ENCODE assay signal across 15 cellular contexts in the genomic region with DNA sequence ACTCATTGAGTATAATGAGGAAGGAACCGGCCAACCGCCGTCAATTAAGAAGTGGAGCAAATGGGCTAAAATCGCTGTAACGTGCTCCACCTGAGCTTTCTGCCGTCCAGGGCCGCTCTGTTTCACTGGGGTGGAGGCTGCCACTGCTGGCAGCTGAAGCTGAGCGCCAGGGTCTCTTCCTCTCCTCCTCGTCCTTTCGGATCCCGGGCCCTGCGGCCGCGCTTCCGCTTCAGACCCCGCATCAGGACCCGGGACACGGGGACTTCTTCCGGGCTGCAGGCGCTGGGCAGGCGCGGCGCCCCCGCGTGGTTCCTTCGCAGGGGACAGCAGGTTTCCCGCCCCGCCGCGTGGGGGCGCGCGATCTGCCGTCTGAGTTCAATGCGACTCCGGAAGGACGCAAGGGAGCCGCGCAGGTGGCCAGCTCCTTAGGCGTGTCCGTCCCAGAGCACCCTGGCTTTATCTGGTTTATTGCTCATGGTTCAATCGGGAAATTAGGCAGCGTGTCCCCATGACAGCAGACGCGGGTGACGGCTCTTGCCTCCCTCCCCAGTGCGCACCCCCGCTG.
A peak's percentile ranks its signal among the peaks of the same experiment; 100 is the strongest.
DNase-seq lines count a peak whose midpoint lies in the region; ATAC-seq, FAIRE-seq and TF ChIP-seq lines count a peak whose summit lies in the region.
"Had no signal": no experiment of that assay in that cellular context is flagged by ENCODE, and none has a peak within 500 bp of the region (broad histone marks: within the 10 kb centered on the region; RNA-seq: fewer than 3 reads in every experiment).

No MANE protein-coding gene starts in this region.

- H3K36me3 ChIP-seq in GM23338 (ENCODE audit: insufficient read depth) (no peaks in the 10 kb centered on the region), H1 (ENCODE audit: control insufficient read depth in 2 of 4, insufficient read depth in 4 of 4, low read length in 3 of 4) (no peaks in the 10 kb centered on the region)

- H2BK20ac ChIP-seq in H1 (ENCODE audit: low read length), result no peak overlapping the region

- no peaks in the 10 kb centered on the region; a peak in 1 of 4 replicates for H3K9me3 ChIP-seq in H1 (ENCODE audit: insufficient read depth in 2 of 2, low read depth in 1 of 2, low read length in 1 of 2)

- peak; percentile 51 to 63; a peak in 3 of 4 replicates for TF ChIP-seq RAD21 in H1 (IDR thresholded peaks at IDR 0.05 in 1 of 2, conservative IDR thresholded peaks at IDR 0.05 in 1 of 2; ENCODE audit: low read depth in 2 of 2, low read length in 2 of 2)

- H4K8ac ChIP-seq in H1 (ENCODE audit: extremely low read depth, insufficient read depth, low read length), result peak overlapping the region; percentile 89; the same call in 1 of the 2 replicates

- 82% methylated on average over 46 of the region's 48 CpGs; no CpG with 5 or more reads in 1 of the 2 experiments for WGBS in H1 (ENCODE audit: extremely low coverage in 1 of 2, insufficient coverage in 1 of 2, insufficient read length in 1 of 2, insufficient replicate concordance in 2 of 2, low coverage in 1 of 2, low lambda C conversion rate in 2 of 2, missing lambda C conversion rate in 1 of 2), 2 experiments

- H4K91ac ChIP-seq in H1 (replicated peaks; ENCODE audit: insufficient read length, low read length), result peak overlapping the region; percentile 23

- H2BK120ac ChIP-seq in H1 (replicated peaks; ENCODE audit: low read depth, low read length), result no peak overlapping the region

- no peak overlapping the region for H3K4me3 ChIP-seq in GM23338
- H3K4me3 ChIP-seq in H1 (ENCODE audit: extremely low read depth in 1 of 4, insufficient read depth in 2 of 4, low read depth in 3 of 4, low read length in 4 of 4), result no peak overlapping the region

- H3K79me2 ChIP-seq in GM23338 (replicated peaks; ENCODE audit: insufficient read depth), result no peaks in the 10 kb centered on the region
- no peaks in the 10 kb centered on the region for H3K79me2 ChIP-seq in H1 (ENCODE audit: control insufficient read depth in 1 of 2, insufficient read depth in 2 of 2, low read length in 2 of 2)

- POLR2A ChIA-PET in H1 (lab: Charles Lee; ENCODE audit: partially characterized antibody), result no interaction called here

- no peak overlapping the region for H2AK5ac ChIP-seq in H1 (ENCODE audit: low read depth, low read length)

- H3K14ac ChIP-seq in H1 (ENCODE audit: insufficient read length), result no peak overlapping the region

- H2BK5ac ChIP-seq in H1 (ENCODE audit: low read depth, low read length), result no peak overlapping the region

- no peaks in the 10 kb centered on the region for H3K79me1 ChIP-seq in H1 (ENCODE audit: low read depth, low read length)

- H3K4me2 ChIP-seq in GM23338 (no peak overlapping the region), H1 (ENCODE audit: insufficient read depth in 1 of 2, low read depth in 2 of 2, low read length in 2 of 2) (no peak overlapping the region)

- H3K23ac ChIP-seq in H1 (ENCODE audit: insufficient read length), result no peak overlapping the region

- H3K36me3 Mint-ChIP-seq in GM23338 (ENCODE audit: low read depth), result no peaks in the 10 kb centered on the region
- H3K36me3 Mint-ChIP-seq in nephron progenitor cell (ENCODE audit: low read depth), result no peaks in the 10 kb centered on the region
- H3K36me3 Mint-ChIP-seq: CD14-positive monocyte had no signal

- H3K4me1 ChIP-seq in GM23338 (ENCODE audit: insufficient read depth) (peaks cover 8% of the 10 kb centered on the region), H1 (replicated peaks in 1 of 4; ENCODE audit: control insufficient read depth in 3 of 4, insufficient read depth in 4 of 4, low read length in 3 of 4) (peaks cover 0 to 3% (median 0%) of the 10 kb centered on the region in 4 experiments; a peak in 3 of 7 replicates)

- no peak for TF ChIP-seq EP300 in H1 (IDR thresholded peaks at IDR 0.05; ENCODE audit: borderline replicate concordance in 1 of 2, low read depth in 2 of 2, low read length in 2 of 2)

- H2BK12ac ChIP-seq in H1 (ENCODE audit: low read depth, low read length), result no peak overlapping the region

- no peaks in the 10 kb centered on the region for H3K27me3 ChIP-seq in GM23338 (ENCODE audit: insufficient read depth)
- no peaks in the 10 kb centered on the region for H3K27me3 ChIP-seq in H1 (replicated peaks in 1 of 4; ENCODE audit: control insufficient read depth in 3 of 4, extremely low read depth in 1 of 4, insufficient read depth in 3 of 4, low read length in 3 of 4)

- H3K4me3 Mint-ChIP-seq in GM23338 (no peak overlapping the region), nephron progenitor cell (no peak overlapping the region)
- H3K4me3 Mint-ChIP-seq: CD14-positive monocyte had no signal

- TF ChIP-seq POLR2A in H1 (IDR thresholded peaks at IDR 0.05; ENCODE audit: control extremely low read depth in 1 of 2, low read depth in 2 of 2, low read length in 2 of 2), result no peak

- no peak for FAIRE-seq in H1 (lab: Jason Lieb, UNC)

- CTCF ChIA-PET in H1 (lab: Charles Lee; ENCODE audit: partially characterized antibody), result interaction anchor here (0.7 to 1.3 kb wide), 5 partner anchors 43 to 459 kb away, joined by 3 read pairs; no protein-coding TSS in a partner anchor

- H3K9me3 Mint-ChIP-seq in GM23338 (no peaks in the 10 kb centered on the region), nephron progenitor cell (no peaks in the 10 kb centered on the region)

- H3K23me2 ChIP-seq in H1 (ENCODE audit: low read depth, low read length), result no peaks in the 10 kb centered on the region

- TF ChIP-seq CTCF in GM23338 (conservative IDR thresholded peaks at IDR 0.05; ENCODE audit: low read depth in 2 of 2) (peak; percentile 56 to 85), H1 (IDR thresholded peaks at IDR 0.05; ENCODE audit: control extremely low read depth in 1 of 3, insufficient read depth in 1 of 3, low read depth in 1 of 3, low read length in 3 of 3) (peak; percentile 54 to 98 (median 58)), nephron progenitor cell (IDR thresholded peaks at IDR 0.05) (no peak)

- peak; percentile 77 for ATAC-seq in GM23338

- peak overlapping the region; percentile 75; the same call in 1 of the 2 replicates for H2AFZ ChIP-seq in GM23338
- H2AFZ ChIP-seq in H1 (ENCODE audit: low read length), result peak overlapping the region; percentile 23; the same call in 1 of the 2 replicates

- no peaks in the 10 kb centered on the region for H4K20me1 ChIP-seq in GM23338 (replicated peaks; ENCODE audit: insufficient read depth)
- no peaks in the 10 kb centered on the region for H4K20me1 ChIP-seq in H1 (replicated peaks in 1 of 2; ENCODE audit: control insufficient read depth in 1 of 2, insufficient read depth in 2 of 2, low read length in 2 of 2)

- no peaks in the 10 kb centered on the region for H3K9me2 ChIP-seq in GM23338 (ENCODE audit: insufficient read depth)

- no peaks in the 10 kb centered on the region for H3F3A ChIP-seq in GM23338 (replicated peaks; ENCODE audit: low read depth)

- no peak overlapping the region for H3K56ac ChIP-seq in H1 (replicated peaks; ENCODE audit: insufficient read length, low read depth, low read length)

- H3K27ac Mint-ChIP-seq in GM23338 (no peak overlapping the region), nephron progenitor cell (no peak overlapping the region)
- H3K27ac Mint-ChIP-seq: CD14-positive monocyte had no signal

- no peak overlapping the region for H3K18ac ChIP-seq in H1 (ENCODE audit: extremely low read depth, low read length)

- H2BK15ac ChIP-seq in H1 (ENCODE audit: low read length), result no peak overlapping the region

- H3K4me1 Mint-ChIP-seq in GM23338 (peaks cover 13% of the 10 kb centered on the region), nephron progenitor cell (peaks cover 17% of the 10 kb centered on the region)
- H3K4me1 Mint-ChIP-seq: CD14-positive monocyte had no signal

- no peak overlapping the region for H4K5ac ChIP-seq in H1 (ENCODE audit: insufficient read length, low read depth, low read length)

- H3K27me3 Mint-ChIP-seq in GM23338 (ENCODE audit: insufficient read depth, low read depth, poor library complexity), result no peaks in the 10 kb centered on the region
- H3K27me3 Mint-ChIP-seq in nephron progenitor cell (ENCODE audit: low read depth, poor library complexity), result no peaks in the 10 kb centered on the region

- no peak overlapping the region for H3K4ac ChIP-seq in H1 (replicated peaks; ENCODE audit: insufficient read length, low read depth, low read length)

- DNase-seq in DMS53 (lab: John Stamatoyannopoulos, UW) (peak; percentile 85), GM23338 (ENCODE audit: low spot score) (peak; percentile 72), H1 (ENCODE audit: low read depth in 1 of 2, low spot score in 2 of 2) (peak; percentile 36 to 80), islet precursor cell (peak; percentile 53), nephron progenitor cell (no peak), SKM-1 treated with dmso at 0.1 percent for 144 hours (lab: John Stamatoyannopoulos, UW; ENCODE audit: unreplicated experiment) (no peak)
- DNase-seq in activated T-cell treated with anti-CD3 and anti-CD28 coated beads, Interleukin-2, amount 50 U/mL, for 1 hour, result no peak
- DNase-seq: AML-193, GDM1, NCI-H1105, NCI-H1694 treated with DMSO at 0.1 percent for 48 hours, NCI-H345, NCI-H524 treated with DMSO at 0.1 percent for 48 hours, SIG-M5 had no signal

- no peak overlapping the region for H3K27ac ChIP-seq in GM23338 (ENCODE audit: low read depth)
- no peak overlapping the region for H3K27ac ChIP-seq in H1 (ENCODE audit: low read depth, low read length)

- H3K9ac ChIP-seq in H1 (replicated peaks in 1 of 4; ENCODE audit: extremely low read depth in 1 of 4, low read depth in 3 of 4, low read length in 3 of 4), result no peak overlapping the region

TF ChIP-seq in GM23338, 12 proteins besides CTCF, POLR2A, EP300 and RAD21 (continues in another document):
- no peak for TF ChIP-seq ZNF114 (CRISPR knock-in tag; IDR thresholded peaks at IDR 0.05)
- TF ChIP-seq JUNB (IDR thresholded peaks at IDR 0.05; ENCODE audit: unreplicated experiment), result no peak
- no peak for TF ChIP-seq CREB1 (CRISPR knock-in tag; IDR thresholded peaks at IDR 0.05; ENCODE audit: low read depth)
- no peak for TF ChIP-seq POLR2AphosphoS5 (IDR thresholded peaks at IDR 0.05; ENCODE audit: low read depth)
- no peak for TF ChIP-seq EZH2 (IDR thresholded peaks at IDR 0.05; ENCODE audit: low read depth, unreplicated experiment)

TF ChIP-seq in H1, 55 proteins besides CTCF, POLR2A, EP300 and RAD21:
- TF ChIP-seq GABPA (IDR thresholded peaks at IDR 0.05; ENCODE audit: borderline replicate concordance, insufficient read depth, low read length), result 0 out of 2 replicates have a peak, but pooled peaks have one; percentile 32
- TF ChIP-seq, protein P1, sequence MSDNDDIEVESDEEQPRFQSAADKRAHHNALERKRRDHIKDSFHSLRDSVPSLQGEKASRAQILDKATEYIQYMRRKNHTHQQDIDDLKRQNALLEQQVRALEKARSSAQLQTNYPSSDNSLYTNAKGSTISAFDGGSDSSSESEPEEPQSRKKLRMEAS (IDR thresholded peaks at IDR 0.05), result 0 out of 2 replicates have a peak, but pooled peaks have one; percentile 34
- TF ChIP-seq POU5F1 (IDR thresholded peaks at IDR 0.05; ENCODE audit: low read depth, low read length), result no peak
- TF ChIP-seq, protein P2, sequence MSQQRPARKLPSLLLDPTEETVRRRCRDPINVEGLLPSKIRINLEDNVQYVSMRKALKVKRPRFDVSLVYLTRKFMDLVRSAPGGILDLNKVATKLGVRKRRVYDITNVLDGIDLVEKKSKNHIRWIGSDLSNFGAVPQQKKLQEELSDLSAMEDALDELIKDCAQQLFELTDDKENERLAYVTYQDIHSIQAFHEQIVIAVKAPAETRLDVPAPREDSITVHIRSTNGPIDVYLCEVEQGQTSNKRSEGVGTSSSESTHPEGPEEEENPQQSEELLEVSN (IDR thresholded peaks at IDR 0.05), result peak; percentile 59
TF ChIP-seq in H1: peak in this region for 3.

Comparison
In these comparisons a context has a peak if more than half of its experiments do, and no peak if none do; other contexts are left out.
1. DNase-seq: peak in DMS53 (single experiment), GM23338 (single experiment), H1 (2 of 2) and islet precursor cell (single experiment); none in nephron progenitor cell (single experiment), activated T-cell treated with anti-CD3 and anti-CD28 coated beads, Interleukin-2, amount 50 U/mL, for 1 hour (single experiment) and SKM-1 treated with dmso at 0.1 percent for 144 hours (single experiment).